In the genomic region with DNA sequence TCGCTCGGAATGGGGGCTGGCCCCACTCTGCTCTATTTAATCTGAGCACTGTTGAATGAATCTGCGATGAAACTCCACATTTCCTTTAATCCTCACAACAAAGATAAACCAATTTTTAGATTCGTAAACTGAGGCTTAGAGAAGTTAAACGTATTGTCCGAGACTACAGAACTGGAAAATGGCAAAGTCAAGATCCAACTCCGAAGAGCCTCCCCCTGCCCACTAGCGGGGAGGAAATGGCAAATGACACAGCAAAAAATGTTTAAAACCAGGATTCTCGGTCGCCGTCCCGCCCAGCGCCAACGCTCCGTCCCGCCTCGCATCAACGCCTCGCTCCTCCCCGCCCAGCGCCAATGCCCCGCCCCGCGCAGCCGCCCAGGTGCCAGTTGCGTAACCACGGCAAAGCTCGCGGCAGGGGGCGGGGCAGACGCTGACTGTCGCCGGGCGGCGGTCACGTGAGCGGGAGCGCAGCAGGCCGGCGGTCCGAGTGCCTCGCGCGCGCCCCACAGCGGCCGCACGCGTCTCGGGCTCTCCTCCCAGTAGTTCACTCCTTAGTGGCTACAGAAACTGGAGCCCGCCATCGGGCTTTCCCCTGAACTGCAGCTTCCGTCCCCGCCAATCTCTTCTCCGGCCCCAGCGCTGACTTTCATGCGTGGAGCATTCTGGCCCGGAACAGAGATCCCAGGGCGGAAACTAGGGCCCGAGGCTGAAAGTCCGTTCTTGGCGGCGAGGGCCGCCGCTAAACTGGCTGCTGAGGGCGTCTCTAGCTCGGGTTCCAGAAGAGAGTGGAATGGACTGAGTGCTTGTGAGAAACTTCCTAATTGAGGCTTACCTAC, we compare ENCODE assay signal across 8 cellular contexts. TPM values are rescaled to one million over a fixed set of nuclear protein-coding genes. Genes with fewer than 3 reads are reported as not detected.
DNase-seq lines count a peak whose midpoint lies in the region; TF ChIP-seq lines count a peak whose summit lies in the region.

No MANE protein-coding gene starts in this region.

- peaks cover 15% of the 10 kb centered on the region for H3K4me1 Mint-ChIP-seq in HFFc6 (ENCODE audit: low read depth)
- H3K4me1 Mint-ChIP-seq in activated naive CD4-positive, alpha-beta T cell treated with anti-CD3 and anti-CD28 coated beads, Interleukin-2, amount 10 ng/mL, durations not matched to agents 7 days and 5 days: peaks cover 29% of the 10 kb centered on the region

- in situ Hi-C loops in SK-MEL-5 (cut with HindIII; ENCODE audit: low pct_unique_long_range_greater_than_20kb, low sequenced_read_pairs): no loop called here

- H3K9me3 Mint-ChIP-seq in HFFc6: no peaks in the 10 kb centered on the region
- no peaks in the 10 kb centered on the region for H3K9me3 Mint-ChIP-seq in activated naive CD4-positive, alpha-beta T cell treated with anti-CD3 and anti-CD28 coated beads, Interleukin-2, amount 10 ng/mL, durations not matched to agents 7 days and 5 days

- peak overlapping the region; percentile 99 for H3K27ac Mint-ChIP-seq in HFFc6
- peak overlapping the region; percentile 94 for H3K27ac Mint-ChIP-seq in activated naive CD4-positive, alpha-beta T cell treated with anti-CD3 and anti-CD28 coated beads, Interleukin-2, amount 10 ng/mL, durations not matched to agents 7 days and 5 days

- H3K36me3 Mint-ChIP-seq in HFFc6 (ENCODE audit: low read depth): 0 out of 2 replicates have a peak, but pooled peaks cover 4% of the 10 kb centered on the region
- H3K36me3 Mint-ChIP-seq in activated naive CD4-positive, alpha-beta T cell treated with anti-CD3 and anti-CD28 coated beads, Interleukin-2, amount 10 ng/mL, durations not matched to agents 7 days and 5 days: peaks cover 7% of the 10 kb centered on the region

- CTCF ChIA-PET in GM10248 (lab: Yijun Ruan, JAX): interaction anchor here (0.6 to 2.9 kb wide), 40 partner anchors 9 to 328 kb away, joined by 3 to 50 read pairs (median 4); a partner anchor contains a TSS
- CTCF ChIA-PET in activated naive CD4-positive, alpha-beta T cell treated with anti-CD3 and anti-CD28 coated beads, Interleukin-2, amount 10 ng/mL, durations not matched to agents 7 days and 5 days (lab: Charles Lee): interaction anchor here (0.7 to 2.8 kb wide), 13 partner anchors 9 to 221 kb away, joined by 3 to 35 read pairs (median 5); a partner anchor contains a TSS

- POLR2A ChIA-PET in GM10248 (lab: Yijun Ruan, JAX): interaction anchor here (0.6 to 1.8 kb wide), 13 partner anchors 11 to 420 kb away, joined by 3 to 21 read pairs (median 5); a partner anchor contains a TSS

- peak overlapping the region; percentile 99 for H3K27ac ChIP-seq in temporal lobe (ENCODE audit: low read depth, low read length)

- TF ChIP-seq CTCF in GM10248 (IDR thresholded peaks at IDR 0.05; ENCODE audit: control extremely low read depth, extremely low read depth, low read depth, missing control alignments): peak; percentile 85
- peak; percentile 91 for TF ChIP-seq CTCF in HFFc6 (IDR thresholded peaks at IDR 0.05)

- H3K4me3 Mint-ChIP-seq in HFFc6: peak overlapping the region; percentile 86
- H3K4me3 Mint-ChIP-seq in activated naive CD4-positive, alpha-beta T cell treated with anti-CD3 and anti-CD28 coated beads, Interleukin-2, amount 10 ng/mL, durations not matched to agents 7 days and 5 days: peak overlapping the region; percentile 76

- H3K27me3 Mint-ChIP-seq in HFFc6 (ENCODE audit: insufficient read depth): no peaks in the 10 kb centered on the region
- H3K27me3 Mint-ChIP-seq in activated naive CD4-positive, alpha-beta T cell treated with anti-CD3 and anti-CD28 coated beads, Interleukin-2, amount 10 ng/mL, durations not matched to agents 7 days and 5 days: no peaks in the 10 kb centered on the region

- DNase-seq in GM10248 (ENCODE audit: extremely low spot score): peak; percentile 98
- peak; percentile 94 for DNase-seq in HFFc6
- peak; percentile 98 for DNase-seq in NAMALWA (ENCODE audit: low spot score)
- peak; percentile 95 for DNase-seq in SK-MEL-5 (ENCODE audit: low read depth, low spot score)
- peak; percentile 99 for DNase-seq in activated naive CD4-positive, alpha-beta T cell treated with anti-CD3 and anti-CD28 coated beads, Interleukin-2, amount 10 ng/mL, durations not matched to agents 7 days and 5 days
- peak; percentile 96 for DNase-seq in germinal center (ENCODE audit: low spot score)
- peak; percentile 94 for DNase-seq in occipital lobe (lab: John Stamatoyannopoulos, UW)

RNA-seq across cellular contexts. Expression of a gene that starts 13.6 kb away (rescaled TPM):
- 1 to 10 TPM; 5.5 to 7.9 (median 6.6) TPM for total RNA-seq in HFFc6 (2021; fragmentation: NEBNext Ultra II Directional; extraction: Animal tissue kit (Norgen Biotek cat#: 25700))
- 10.0 and 10.7 TPM in 2 replicates for total RNA-seq in SK-MEL-5 (2014; rRNA removed; shearing (Covaris generic))
- polyA plus RNA-seq in SK-MEL-5 (2015; cell fraction: cytosol; rRNA removed): 8.4 and 13.1 TPM in 2 replicates
- polyA plus RNA-seq in SK-MEL-5 (2015; cell fraction: nucleus; rRNA removed): 7.9 and 11.5 TPM in 2 replicates
- 7.6 TPM for total RNA-seq in occipital lobe
- 7.1 TPM for total RNA-seq in temporal lobe

RNA-seq across cellular contexts. Expression of a gene that starts 17.9 kb away (rescaled TPM):
- total RNA-seq in HFFc6 (2021; fragmentation: NEBNext Ultra II Directional; extraction: Animal tissue kit (Norgen Biotek cat#: 25700)): 10 to 100 TPM; 12.1 to 13.9 (median 13.0) TPM
- 6.4 and 8.3 TPM in 2 replicates for total RNA-seq in SK-MEL-5 (2014; rRNA removed; shearing (Covaris generic))
- 13.4 and 17.4 TPM in 2 replicates for polyA plus RNA-seq in SK-MEL-5 (2015; cell fraction: cytosol; rRNA removed)
- 25.9 and 32.2 TPM in 2 replicates for polyA plus RNA-seq in SK-MEL-5 (2015; cell fraction: nucleus; rRNA removed)
- 2.8 TPM for total RNA-seq in occipital lobe
- 2.5 TPM for total RNA-seq in temporal lobe

RNA-seq across cellular contexts. Expression of a gene that starts 23.4 kb away (rescaled TPM):
- total RNA-seq in HFFc6 (2021; fragmentation: NEBNext Ultra II Directional; extraction: Animal tissue kit (Norgen Biotek cat#: 25700)): 10 to 100 TPM; 18.9 to 26.9 (median 24.7) TPM
- 14.5 and 16.5 TPM in 2 replicates for total RNA-seq in SK-MEL-5 (2014; rRNA removed; shearing (Covaris generic))
- 20.2 and 24.5 TPM in 2 replicates for polyA plus RNA-seq in SK-MEL-5 (2015; cell fraction: cytosol; rRNA removed)
- 76.5 and 81.0 TPM in 2 replicates for polyA plus RNA-seq in SK-MEL-5 (2015; cell fraction: nucleus; rRNA removed)
- total RNA-seq in occipital lobe (137 TPM), temporal lobe (164 TPM)

RNA-seq across cellular contexts. Expression of a gene that starts 23.7 kb away (rescaled TPM):
- total RNA-seq in HFFc6 (2021; fragmentation: NEBNext Ultra II Directional; extraction: Animal tissue kit (Norgen Biotek cat#: 25700)): 100 to 1,000 TPM; 853 to 931 (median 870) TPM
- total RNA-seq in SK-MEL-5 (2014; rRNA removed; shearing (Covaris generic)): 1,835 and 2,004 TPM in 2 replicates
- polyA plus RNA-seq in SK-MEL-5 (2015; cell fraction: cytosol; rRNA removed): 956 and 987 TPM in 2 replicates
- 314 and 367 TPM in 2 replicates for polyA plus RNA-seq in SK-MEL-5 (2015; cell fraction: nucleus; rRNA removed)
- total RNA-seq in occipital lobe (179 TPM), temporal lobe (169 TPM)

RNA-seq across cellular contexts. Expression of a gene that starts 36.8 kb away (rescaled TPM):
- total RNA-seq in HFFc6 (2021; fragmentation: NEBNext Ultra II Directional; extraction: Animal tissue kit (Norgen Biotek cat#: 25700)): 100 to 1,000 TPM in 4 of 6 experiments, 10 to 100 TPM in 2; 96.8 to 120 (median 107) TPM
- total RNA-seq in SK-MEL-5 (2014; rRNA removed; shearing (Covaris generic)): 3.1 and 5.0 TPM in 2 replicates
- 75.1 and 95.0 TPM in 2 replicates for polyA plus RNA-seq in SK-MEL-5 (2015; cell fraction: cytosol; rRNA removed)
- polyA plus RNA-seq in SK-MEL-5 (2015; cell fraction: nucleus; rRNA removed): 79.4 and 83.5 TPM in 2 replicates
- total RNA-seq in occipital lobe (9.2 TPM), temporal lobe (34.2 TPM)

Comparison
In these comparisons a context has a peak if more than half of its experiments do, and no peak if none do; other contexts are left out.
1. Peak in every context shown above with its lines: DNase-seq and H3K27ac ChIP-seq.